ENCODE assay signal across 8 cellular contexts in genomic region chr12:32558941-32559340, GRCh38.
DNase-seq lines count a peak whose midpoint lies in the region; ATAC-seq and TF ChIP-seq lines count a peak whose summit lies in the region.

No MANE protein-coding gene starts in this region.

- H2AFZ ChIP-seq in osteoblast (ENCODE audit: low read length), result no peak overlapping the region

- no peaks in the 10 kb centered on the region for H3K36me3 ChIP-seq in osteoblast (ENCODE audit: insufficient read depth, low read length)

- H4K20me1 ChIP-seq in osteoblast (ENCODE audit: insufficient read depth, low read length), result no peaks in the 10 kb centered on the region

- TF ChIP-seq CTCF in osteoblast (IDR thresholded peaks at IDR 0.05; ENCODE audit: extremely low read depth, low read depth, low read length), result no peak

- no peaks in the 10 kb centered on the region for H3K27me3 ChIP-seq in osteoblast (ENCODE audit: insufficient read depth, low read length)

- H3K79me2 ChIP-seq in osteoblast (ENCODE audit: insufficient read depth, low read length), result no peaks in the 10 kb centered on the region

- no peak overlapping the region for H3K27ac ChIP-seq in osteoblast (ENCODE audit: low read depth, low read length)

- peak; percentile 98 for ATAC-seq in GM18861 (IDR thresholded peaks at IDR 0.05; ENCODE audit: unreplicated experiment)
- ATAC-seq in HG02798 (IDR thresholded peaks at IDR 0.05; ENCODE audit: poor library complexity, unreplicated experiment), result peak; percentile 98

- H3K4me3 ChIP-seq in osteoblast (ENCODE audit: insufficient read depth, low read length), result no peak overlapping the region

- peak overlapping the region; percentile 21 for H3K4me2 ChIP-seq in osteoblast (ENCODE audit: insufficient read depth, low read length)

- DNase-seq in RPMI8226, result peak; percentile 53
- peak; percentile 83 for DNase-seq in osteoblast (ENCODE audit: insufficient read length, low spot score, missing footprints)
- no peak for DNase-seq in NCI-H128 (lab: John Stamatoyannopoulos, UW; ENCODE audit: unreplicated experiment)
- no peak for DNase-seq in OCI-M1 (lab: John Stamatoyannopoulos, UW)
- DNase-seq in midbrain (lab: John Stamatoyannopoulos, UW), result no peak
- no peak for DNase-seq in GOT3 (lab: John Stamatoyannopoulos, UW)

- H3K9me3 ChIP-seq in osteoblast (ENCODE audit: low read depth, low read length), result no peaks in the 10 kb centered on the region

- no peaks in the 10 kb centered on the region for H3K4me1 ChIP-seq in osteoblast (ENCODE audit: insufficient read depth, low read length)

Comparison
In these comparisons a context has a peak if more than half of its experiments do, and no peak if none do; other contexts are left out.
1. DNase-seq: peak in RPMI8226 (single experiment) and osteoblast (single experiment); none in NCI-H128 (single experiment), OCI-M1 (single experiment), midbrain (single experiment) and GOT3 (single experiment).